16 cellular contexts compared by ENCODE assay signal in the genomic region with DNA sequence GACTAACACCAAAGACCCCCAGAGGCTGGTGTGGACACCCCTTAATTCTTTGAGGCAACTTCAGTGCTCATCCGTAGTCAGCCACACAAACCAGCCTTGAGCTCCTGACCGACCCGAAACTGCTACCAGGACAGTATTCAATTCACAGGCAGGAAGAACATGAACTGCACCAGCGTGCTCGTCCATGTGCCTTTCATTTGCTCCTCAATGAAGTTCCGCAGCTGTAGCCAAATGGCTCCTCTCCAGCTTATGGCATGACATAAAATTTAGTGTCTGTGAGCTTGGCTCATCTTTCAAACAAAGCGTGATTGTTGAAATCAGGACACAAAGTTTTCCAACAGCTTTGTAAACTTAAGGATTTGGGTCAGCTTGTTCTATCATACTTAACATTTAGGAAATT.
A peak's percentile ranks its signal among the peaks of the same experiment; 100 is the strongest.
DNase-seq lines count a peak whose midpoint lies in the region; FAIRE-seq and TF ChIP-seq lines count a peak whose summit lies in the region.
"Had no signal": no experiment of that assay in that cellular context is flagged by ENCODE, and none has a peak within 500 bp of the region (broad histone marks: within the 10 kb centered on the region; RNA-seq: fewer than 3 reads in every experiment).

No MANE protein-coding gene starts in this region.

- H3K4me1 ChIP-seq in kidney (ENCODE audit: control insufficient read depth in 1 of 2, insufficient read depth in 1 of 2, low read depth in 1 of 2, low read length in 2 of 2), result no peaks in the 10 kb centered on the region
- H3K4me1 ChIP-seq: psoas muscle had no signal

- BruUV-seq in MCF 10A (replicated peaks; lab: Mats Ljungman, UMichigan), result no TSS peak

- intact Hi-C loops in MCF 10A (cut with micrococcal nuclease), result no loop called here
- intact Hi-C loops in kidney (cut with DNase I), result no loop called here

- DNase-seq in GM04503 (ENCODE audit: low read depth) (peak; percentile 33), MCF 10A (ENCODE audit: unreplicated experiment) (peak; percentile 6), kidney (peak; percentile 64), superior temporal gyrus (ENCODE audit: extremely low spot score) (peak; percentile 82), NCI-H1694 (lab: John Stamatoyannopoulos, UW) (no peak), SW480 (ENCODE audit: low spot score) (no peak), NCI-H2171 (lab: John Stamatoyannopoulos, UW) (no peak), NCI-H187 treated with DMSO at 0.1 percent for 48 hours (lab: John Stamatoyannopoulos, UW) (no peak)
- DNase-seq: activated CD4-positive, alpha-beta T cell treated with anti-CD3 and anti-CD28 coated beads, Interleukin-2, amount 50 U/mL, for 4 hours; CD4-positive, alpha-beta memory T cell; GDM1; immature natural killer cell; psoas muscle; SHP77 treated with DMSO at 0.1 percent for 48 hours had no signal

- H3K36me3 Mint-ChIP-seq in MCF 10A (ENCODE audit: insufficient read depth, unreplicated experiment), result no peaks in the 10 kb centered on the region
- H3K36me3 Mint-ChIP-seq: CD4-positive, alpha-beta memory T cell; immature natural killer cell had no signal

- H3K4me3 Mint-ChIP-seq in MCF 10A (ENCODE audit: unreplicated experiment), result no peak overlapping the region
- H3K4me3 Mint-ChIP-seq: CD4-positive, alpha-beta memory T cell; immature natural killer cell had no signal

- POLR2A ChIA-PET in MCF 10A (lab: Yijun Ruan, JAX), result no interaction called here

- TF ChIP-seq CTCF in MCF 10A (IDR thresholded peaks at IDR 0.05; ENCODE audit: unreplicated experiment) (no peak), kidney (IDR thresholded peaks at IDR 0.05; ENCODE audit: borderline replicate concordance, extremely low read depth, insufficient read depth) (no peak)

- no peaks in the 10 kb centered on the region for H3K9me3 Mint-ChIP-seq in MCF 10A (ENCODE audit: unreplicated experiment)
- H3K9me3 Mint-ChIP-seq: CD4-positive, alpha-beta memory T cell; immature natural killer cell had no signal

- H3K36me3 ChIP-seq in kidney (ENCODE audit: control insufficient read depth in 1 of 2, insufficient read depth in 2 of 2, low read length in 2 of 2), result no peaks in the 10 kb centered on the region

- H3K27me3 Mint-ChIP-seq in MCF 10A (ENCODE audit: insufficient read depth, unreplicated experiment), result peaks cover 11% of the 10 kb centered on the region

- CTCF ChIA-PET in MCF 10A (lab: Yijun Ruan, JAX), result interaction anchor here (0.7 to 1.6 kb wide), 4 partner anchors 10 to 211 kb away, joined by 3 to 5 read pairs (median 4); no protein-coding TSS in a partner anchor

- H3K4me3 ChIP-seq in kidney (ENCODE audit: low read length in 2 of 2), result no peak overlapping the region
- H3K4me3 ChIP-seq: psoas muscle had no signal

- H3K27ac Mint-ChIP-seq in MCF 10A (ENCODE audit: low read depth, unreplicated experiment), result no peak overlapping the region
- H3K27ac Mint-ChIP-seq: CD4-positive, alpha-beta memory T cell; immature natural killer cell had no signal

- H3K9ac ChIP-seq in kidney (ENCODE audit: low read length in 2 of 2), result no peak overlapping the region

- no peaks in the 10 kb centered on the region for H3K9me3 ChIP-seq in kidney (ENCODE audit: control insufficient read depth in 1 of 2, low read length in 2 of 2)
- H3K9me3 ChIP-seq: psoas muscle had no signal

- FAIRE-seq in kidney (lab: Jason Lieb, UNC), result no peak
- FAIRE-seq: GM18507, TTC549 had no signal

- H3K27ac ChIP-seq in kidney (ENCODE audit: low read depth in 2 of 2, low read length in 2 of 2), result no peak overlapping the region
- H3K27ac ChIP-seq: psoas muscle had no signal

- no peaks in the 10 kb centered on the region for H3K4me1 Mint-ChIP-seq in MCF 10A (ENCODE audit: insufficient read depth, unreplicated experiment)
- H3K4me1 Mint-ChIP-seq: CD4-positive, alpha-beta memory T cell; immature natural killer cell had no signal

Comparison
In these comparisons a context has a peak if more than half of its experiments do, and no peak if none do; other contexts are left out.
1. DNase-seq: peak in GM04503 (single experiment), MCF 10A (single experiment), kidney (single experiment) and superior temporal gyrus (single experiment); none in NCI-H1694 (single experiment), SW480 (single experiment), NCI-H2171 (single experiment) and NCI-H187 treated with DMSO at 0.1 percent for 48 hours (single experiment).